Comparison of ENCODE assay signal across 1 cellular context in genomic region chr1:159935719-159936283, GRCh38.
A peak's percentile ranks its signal among the peaks of the same experiment; 100 is the strongest.
TF ChIP-seq lines count a peak whose summit lies in the region.

No MANE protein-coding gene starts in this region.

TF ChIP-seq in K562, 482 proteins besides CTCF, POLR2A, EP300 and RAD21:
- TF ChIP-seq FOXP1 (CRISPR knock-in tag; IDR thresholded peaks at IDR 0.05) (peak; percentile 62; the same call in 1 of the 2 replicates), HSF4 (CRISPR knock-in tag; IDR thresholded peaks at IDR 0.05; ENCODE audit: borderline replicate concordance) (no peak), MIER1 (IDR thresholded peaks at IDR 0.05; ENCODE audit: low read depth) (peak; percentile 91), THRA (IDR thresholded peaks at IDR 0.05) (no peak), ZNF263 (CRISPR knock-in tag; IDR thresholded peaks at IDR 0.05; ENCODE audit: borderline replicate concordance) (0 out of 2 replicates have a peak, but pooled peaks have one; percentile 9), SPI1 (IDR thresholded peaks at IDR 0.05; ENCODE audit: borderline replicate concordance, low read depth, low read length) (peak; percentile 75; the same call in 1 of the 2 replicates), ADNP (tag; IDR thresholded peaks at IDR 0.05) (no peak), ZNF695 (CRISPR knock-in tag; IDR thresholded peaks at IDR 0.05) (no peak), EHMT2 (IDR thresholded peaks at IDR 0.05) (peak; percentile 95), AFF1 (IDR thresholded peaks at IDR 0.05; ENCODE audit: low read depth in 1 of 2, partially characterized antibody in 2 of 2) (peak in 1 of 2 experiments; percentile 74), ARID4B (CRISPR knock-in tag; IDR thresholded peaks at IDR 0.05) (no peak), REST (CRISPR knock-in tag; IDR thresholded peaks at IDR 0.05; ENCODE audit: low read depth) (peak; percentile 94)
